In genomic region chr20:62227977-62228958, GRCh38 we compare ENCODE assay signal across 15 cellular contexts. TPM values are rescaled to one million over a fixed set of nuclear protein-coding genes. Genes with fewer than 3 reads are reported as not detected.
A peak's percentile ranks its signal among the peaks of the same experiment; 100 is the strongest.
DNase-seq lines count a peak whose midpoint lies in the region; ATAC-seq, FAIRE-seq and TF ChIP-seq lines count a peak whose summit lies in the region.
"Had no signal": no experiment of that assay in that cellular context is flagged by ENCODE, and none has a peak within 500 bp of the region (broad histone marks: within the 10 kb centered on the region; RNA-seq: fewer than 3 reads in every experiment).

No MANE protein-coding gene starts in this region.

- no peak for FAIRE-seq in urothelium cell line (lab: Jason Lieb, UNC)
- FAIRE-seq: TTC549 had no signal

- no peaks in the 10 kb centered on the region for H4K20me1 ChIP-seq in PC-9 (ENCODE audit: insufficient read depth)

- peak; percentile 54 for DNase-seq in left ventricle myocardium superior
- DNase-seq in right atrium auricular region (ENCODE audit: low spot score) = no peak
- peak in 1 of 2 experiments; percentile 46 for DNase-seq in PC-9
- DNase-seq in iPS-NIHi11 (ENCODE audit: low spot score) = peak; percentile 82
- DNase-seq in urothelium cell line (ENCODE audit: low spot score) = peak; percentile 52
- no peak for DNase-seq in activated CD4-positive, alpha-beta T cell treated with anti-CD3 and anti-CD28 coated beads, Interleukin-2, amount 50 U/mL, for 4 hours
- no peak for DNase-seq in NCI-H2081 (lab: John Stamatoyannopoulos, UW)
- DNase-seq: activated T-cell treated with anti-CD3 and anti-CD28 coated beads for 4 hours; amniotic stem cell; GF-D8; stimulated activated CD4-positive, alpha-beta T cell treated with anti-CD3 and anti-CD28 coated beads, Interleukin-4, amount 100 ng/mL, for 1 hour had no signal

- H3K36me3 ChIP-seq in right atrium auricular region (no peaks in the 10 kb centered on the region), PC-9 (ENCODE audit: low read depth) (no peaks in the 10 kb centered on the region)

- POLR2A ChIA-PET in PC-9 (lab: Charles Lee; ENCODE audit: unreplicated experiment) = no interaction called here

- H3K4me2 ChIP-seq in PC-9 = peak overlapping the region; percentile 20; the same call in 1 of the 2 replicates

- H3F3A ChIP-seq in PC-9 (ENCODE audit: insufficient read depth, low read depth) = peaks cover 14% of the 10 kb centered on the region; the same call in 1 of the 2 replicates

- no TSS peak for BruUV-seq in PC-9 (replicated peaks; lab: Mats Ljungman, UMichigan)

- H3K9me2 ChIP-seq in PC-9 (ENCODE audit: insufficient read depth) = no peaks in the 10 kb centered on the region

- H2AFZ ChIP-seq in PC-9 = no peak overlapping the region

- no peaks in the 10 kb centered on the region for H3K79me2 ChIP-seq in PC-9 (ENCODE audit: low read depth)

- H3K9me3 ChIP-seq in right atrium auricular region (no peaks in the 10 kb centered on the region), PC-9 (ENCODE audit: insufficient read depth, low read depth) (no peaks in the 10 kb centered on the region)

- H3K27me3 ChIP-seq in right atrium auricular region (no peaks in the 10 kb centered on the region), PC-9 (ENCODE audit: insufficient read depth, low read depth) (peaks cover 41% of the 10 kb centered on the region)

- intact Hi-C loops in left ventricle myocardium superior (cut with micrococcal nuclease) (no loop called here), PC-9 (cut with micrococcal nuclease; ENCODE audit: unreplicated experiment) (no loop called here)

- ATAC-seq in left ventricle myocardium superior (peak; percentile 55), HG03280 (IDR thresholded peaks at IDR 0.05; ENCODE audit: unreplicated experiment) (no peak)

- CTCF ChIA-PET in PC-9 (lab: Charles Lee) = no interaction called here

- no peak overlapping the region for H3K27ac ChIP-seq in right atrium auricular region
- no peak overlapping the region for H3K27ac ChIP-seq in PC-9

- peaks cover 0 to 7% of the 10 kb centered on the region in 2 donors for H3K4me1 ChIP-seq in right atrium auricular region
- peaks cover 17% of the 10 kb centered on the region for H3K4me1 ChIP-seq in PC-9 (replicated peaks; ENCODE audit: insufficient read depth)

- H3K4me3 ChIP-seq in right atrium auricular region = no peak overlapping the region
- H3K4me3 ChIP-seq in PC-9 = no peak overlapping the region

- TF ChIP-seq CTCF in right atrium auricular region (IDR thresholded peaks at IDR 0.05) = no peak
- TF ChIP-seq CTCF in PC-9 (conservative IDR thresholded peaks at IDR 0.05) = no peak

RNA-seq across cellular contexts. Expression of gene HRH3, which starts 8.2 kb away (rescaled TPM):
- total RNA-seq in left ventricle myocardium superior = not detected
- not detected for total RNA-seq in right atrium auricular region
- not detected in 2 replicates for total RNA-seq in PC-9 (2021)
- total RNA-seq: B cell, LHCN-M2 had no signal

RNA-seq across cellular contexts. Expression of gene OSBPL2, which starts 10.1 kb away (rescaled TPM):
- 60.0 TPM for total RNA-seq in left ventricle myocardium superior
- 10 to 100 TPM; 27.2 to 29.6 TPM for total RNA-seq in right atrium auricular region
- 84.8 and 90.7 TPM in 2 replicates for total RNA-seq in PC-9 (2021)

RNA-seq across cellular contexts. Expression of gene MTG2, which starts 45.4 kb away (rescaled TPM):
- 27.3 TPM for total RNA-seq in left ventricle myocardium superior
- total RNA-seq in right atrium auricular region = 10 to 100 TPM; 20.7 to 24.1 TPM
- total RNA-seq in PC-9 (2021) = 58.1 and 62.5 TPM in 2 replicates

Comparison
In these comparisons a context has a peak if more than half of its experiments do, and no peak if none do; other contexts are left out.
1. DNase-seq: peak in left ventricle myocardium superior (single experiment), iPS-NIHi11 (single experiment) and urothelium cell line (single experiment); none in right atrium auricular region (single experiment), activated CD4-positive, alpha-beta T cell treated with anti-CD3 and anti-CD28 coated beads, Interleukin-2, amount 50 U/mL, for 4 hours (0 of 2) and NCI-H2081 (0 of 2).